In genomic region chr7:96557598-96557997, GRCh38 we compare ENCODE assay signal across 7 cellular contexts.
DNase-seq lines count a peak whose midpoint lies in the region; ATAC-seq, FAIRE-seq and TF ChIP-seq lines count a peak whose summit lies in the region.
"Not testable (repeated sequence)": the region's sequence is repeated elsewhere in the genome, so short reads cannot be mapped to it uniquely, and the experiment has no call there.

No MANE protein-coding gene starts in this region.

- not testable (repeated sequence) for ATAC-seq in GM23338, WTC11, Right ventricle myocardium inferior

- H3K18ac ChIP-seq in H9 (ENCODE audit: insufficient read length, low read depth, low read length); H1 (ENCODE audit: extremely low read depth, low read length); neuronal stem cell (ENCODE audit: low read length): not testable (repeated sequence)

- not testable (repeated sequence) for H4K8ac ChIP-seq in H9 (replicated peaks; ENCODE audit: insufficient read length, low read depth, low read length); neuronal stem cell (ENCODE audit: low read depth, low read length)
- H4K8ac ChIP-seq in H1 (ENCODE audit: extremely low read depth, insufficient read depth, low read length) = peak overlapping the region; percentile 57; the same call in 1 of the 2 replicates

- not testable (repeated sequence) for H3K4ac ChIP-seq in H9 (ENCODE audit: low read depth, low read length); H1 (replicated peaks; ENCODE audit: insufficient read length, low read depth, low read length); neuronal stem cell (ENCODE audit: low read length)

- FAIRE-seq in H1 (lab: Jason Lieb, UNC) = not testable (repeated sequence)

- H2AFZ ChIP-seq in GM23338 (peak overlapping the region; percentile 93; the same call in 1 of the 2 replicates), neuronal stem cell (ENCODE audit: low read length) (peak overlapping the region; percentile 59)
- not testable (repeated sequence) for H2AFZ ChIP-seq in H9 (ENCODE audit: low read length); H1 (ENCODE audit: low read length)

- TF ChIP-seq CTCF in GM23338 (conservative IDR thresholded peaks at IDR 0.05; ENCODE audit: low read depth in 2 of 2); H9 (conservative IDR thresholded peaks at IDR 0.05); WTC11 (IDR thresholded peaks at IDR 0.05); H1 (IDR thresholded peaks at IDR 0.05; ENCODE audit: control extremely low read depth in 1 of 3, insufficient read depth in 1 of 3, low read depth in 1 of 3, low read length in 3 of 3): not testable (repeated sequence)

- H3K27me3 ChIP-seq in GM23338 (ENCODE audit: insufficient read depth); H9 (ENCODE audit: insufficient read depth, low read length); H1 (replicated peaks in 1 of 4; ENCODE audit: control insufficient read depth in 3 of 4, extremely low read depth in 1 of 4, insufficient read depth in 3 of 4, low read length in 3 of 4); neuronal stem cell (ENCODE audit: control insufficient read depth in 3 of 3, insufficient read depth in 3 of 3, low read depth in 1 of 3, low read length in 3 of 3): not testable (repeated sequence)

- not testable (repeated sequence) for DNase-seq in GM23338 (ENCODE audit: low spot score); neuronal stem cell (ENCODE audit: low spot score)
- DNase-seq in H9 = peak; percentile 28
- peak; percentile 55 for DNase-seq in NCI-H748 (lab: John Stamatoyannopoulos, UW; ENCODE audit: unreplicated experiment)
- peak; percentile 53 for DNase-seq in WTC11 (ENCODE audit: low spot score)
- peak in 1 of 2 experiments; percentile 55 for DNase-seq in H1 (ENCODE audit: low read depth in 1 of 2, low spot score in 2 of 2)
- DNase-seq in Right ventricle myocardium inferior (ENCODE audit: missing footprints) = peak; percentile 50

- not testable (repeated sequence) for H3K79me2 ChIP-seq in GM23338 (replicated peaks; ENCODE audit: insufficient read depth); H9 (ENCODE audit: insufficient read depth, low read length); H1 (ENCODE audit: control insufficient read depth in 1 of 2, insufficient read depth in 2 of 2, low read length in 2 of 2)

- not testable (repeated sequence) for H2BK15ac ChIP-seq in H9 (ENCODE audit: low read depth, low read length); H1 (ENCODE audit: low read length); neuronal stem cell (ENCODE audit: low read length)

- not testable (repeated sequence) for H3K36me3 ChIP-seq in GM23338 (ENCODE audit: insufficient read depth); H1 (ENCODE audit: control insufficient read depth in 2 of 4, insufficient read depth in 4 of 4, low read length in 3 of 4); neuronal stem cell (replicated peaks in 1 of 2; ENCODE audit: control insufficient read depth in 2 of 2, insufficient read depth in 2 of 2, low read length in 2 of 2)

- not testable (repeated sequence) for H3K23me2 ChIP-seq in H9 (ENCODE audit: insufficient read length, low read depth, low read length, poor library complexity, severe bottlenecking); H1 (ENCODE audit: low read depth, low read length)

- not testable (repeated sequence) for H3K4me3 Mint-ChIP-seq in GM23338, H9
- peak overlapping the region; percentile 24; the same call in 1 of the 2 replicates for H3K4me3 Mint-ChIP-seq in WTC11

- not testable (repeated sequence) for H3K4me1 Mint-ChIP-seq in GM23338, H9, WTC11

- H4K5ac ChIP-seq in H9 (ENCODE audit: insufficient read length, low read depth, low read length); H1 (ENCODE audit: insufficient read length, low read depth, low read length): not testable (repeated sequence)

- H3K9me2 ChIP-seq in GM23338 (ENCODE audit: insufficient read depth) = not testable (repeated sequence)

- H3K23ac ChIP-seq in H9 (ENCODE audit: insufficient read length, low read depth, low read length); H1 (ENCODE audit: insufficient read length); neuronal stem cell (ENCODE audit: low read depth, low read length, poor library complexity): not testable (repeated sequence)

- not testable (repeated sequence) for H3T11ph ChIP-seq in H9 (ENCODE audit: low read length)

- not testable (repeated sequence) for TF ChIP-seq EP300 in H1 (IDR thresholded peaks at IDR 0.05; ENCODE audit: borderline replicate concordance in 1 of 2, low read depth in 2 of 2, low read length in 2 of 2)

- intact Hi-C loops in Right ventricle myocardium inferior (cut with DNase I) = not testable (repeated sequence)

- H4K91ac ChIP-seq in H9 (ENCODE audit: insufficient read length, low read depth, low read length); H1 (replicated peaks; ENCODE audit: insufficient read length, low read length); neuronal stem cell (ENCODE audit: low read depth, low read length, poor library complexity): not testable (repeated sequence)

- H3K27ac ChIP-seq in GM23338 (ENCODE audit: low read depth); H9 (ENCODE audit: insufficient read length, low read depth, low read length); H1 (ENCODE audit: low read depth, low read length); neuronal stem cell (replicated peaks; ENCODE audit: low read length): not testable (repeated sequence)

- not testable (repeated sequence) for H3K4me1 ChIP-seq in GM23338 (ENCODE audit: insufficient read depth); H9 (ENCODE audit: insufficient read depth, low read length); H1 (replicated peaks in 1 of 4; ENCODE audit: control insufficient read depth in 3 of 4, insufficient read depth in 4 of 4, low read length in 3 of 4); neuronal stem cell (ENCODE audit: control insufficient read depth in 2 of 2, insufficient read depth in 1 of 2, low read depth in 1 of 2, low read length in 2 of 2)

- H4K20me1 ChIP-seq in GM23338 (replicated peaks; ENCODE audit: insufficient read depth); H9 (ENCODE audit: control insufficient read depth, insufficient read depth, insufficient read length); H1 (replicated peaks in 1 of 2; ENCODE audit: control insufficient read depth in 1 of 2, insufficient read depth in 2 of 2, low read length in 2 of 2): not testable (repeated sequence)

- H3K79me1 ChIP-seq in H9 (ENCODE audit: insufficient read depth, low read depth, low read length, poor library complexity, severe bottlenecking); H1 (ENCODE audit: low read depth, low read length); neuronal stem cell (ENCODE audit: low read depth, low read length): not testable (repeated sequence)

- not testable (repeated sequence) for TF ChIP-seq RAD21 in H1 (IDR thresholded peaks at IDR 0.05 in 1 of 2, conservative IDR thresholded peaks at IDR 0.05 in 1 of 2; ENCODE audit: low read depth in 2 of 2, low read length in 2 of 2)

- not testable (repeated sequence) for H3K9me3 Mint-ChIP-seq in GM23338, H9, WTC11

- not testable (repeated sequence) for H2AK5ac ChIP-seq in H9 (ENCODE audit: insufficient read length, low read length); H1 (ENCODE audit: low read depth, low read length); neuronal stem cell (ENCODE audit: low read depth, low read length)

- H3K4me2 ChIP-seq in GM23338; H9 (ENCODE audit: insufficient read depth, insufficient read length, low read length); H1 (ENCODE audit: insufficient read depth in 1 of 2, low read depth in 2 of 2, low read length in 2 of 2); neuronal stem cell (ENCODE audit: insufficient read depth, low read length, poor library complexity, severe bottlenecking): not testable (repeated sequence)

- H3K9ac ChIP-seq in H9 (ENCODE audit: extremely low read depth, insufficient read length, low read length); H1 (replicated peaks in 1 of 4; ENCODE audit: extremely low read depth in 1 of 4, low read depth in 3 of 4, low read length in 3 of 4); neuronal stem cell (ENCODE audit: low read depth, low read length, poor library complexity): not testable (repeated sequence)

- not testable (repeated sequence) for TF ChIP-seq POLR2A in H1 (IDR thresholded peaks at IDR 0.05; ENCODE audit: control extremely low read depth in 1 of 2, low read depth in 2 of 2, low read length in 2 of 2)

- CTCF ChIA-PET in WTC11 (lab: Charles Lee); H1 (lab: Charles Lee; ENCODE audit: partially characterized antibody): not testable (repeated sequence)

- H3K27me3 Mint-ChIP-seq in GM23338 (ENCODE audit: insufficient read depth, low read depth, poor library complexity); H9 (ENCODE audit: low read depth); WTC11 (ENCODE audit: low read depth): not testable (repeated sequence)

- H3K56ac ChIP-seq in H9 (ENCODE audit: insufficient read length, low read depth, low read length); H1 (replicated peaks; ENCODE audit: insufficient read length, low read depth, low read length): not testable (repeated sequence)

- not testable (repeated sequence) for H3K14ac ChIP-seq in H9 (ENCODE audit: insufficient read depth, low read length); H1 (ENCODE audit: insufficient read length); neuronal stem cell (ENCODE audit: low read length)

- H3K4me3 ChIP-seq in GM23338; H1 (ENCODE audit: extremely low read depth in 1 of 4, insufficient read depth in 2 of 4, low read depth in 3 of 4, low read length in 4 of 4); neuronal stem cell (ENCODE audit: low read length in 2 of 2): not testable (repeated sequence)

- not testable (repeated sequence) for H3K9me3 ChIP-seq in H9 (ENCODE audit: control insufficient read depth, low read depth, low read length); H1 (ENCODE audit: insufficient read depth in 2 of 2, low read depth in 1 of 2, low read length in 1 of 2); neuronal stem cell (replicated peaks in 1 of 2; ENCODE audit: control insufficient read depth in 2 of 2, insufficient read depth in 1 of 2, low read depth in 1 of 2, low read length in 2 of 2)

- H3K36me3 Mint-ChIP-seq in GM23338 (ENCODE audit: low read depth); H9 (ENCODE audit: insufficient read depth in 1 of 3, low read depth in 3 of 3); WTC11: not testable (repeated sequence)

- not testable (repeated sequence) for H2BK20ac ChIP-seq in H9 (ENCODE audit: low read depth, low read length, poor library complexity, severe bottlenecking); H1 (ENCODE audit: low read length)

- WGBS in H9 (ENCODE audit: extremely low coverage, insufficient read length, low lambda C conversion rate) = no CpG with 5 or more reads among the region's 13 CpGs
- WGBS in H1 (ENCODE audit: extremely low coverage in 1 of 2, insufficient coverage in 1 of 2, insufficient read length in 1 of 2, insufficient replicate concordance in 2 of 2, low coverage in 1 of 2, low lambda C conversion rate in 2 of 2, missing lambda C conversion rate in 1 of 2), 2 experiments = 68% methylated on average over 12 of the region's 13 CpGs; no CpG with 5 or more reads in 1 of the 2 experiments
- WGBS in neuronal stem cell (ENCODE audit: extremely low coverage in 2 of 2, insufficient read length in 2 of 2, insufficient replicate concordance in 1 of 2), 2 donors = no CpG with 5 or more reads among the region's 13 CpGs

- H2BK120ac ChIP-seq in H9 (ENCODE audit: low read depth, low read length, poor library complexity, severe bottlenecking); H1 (replicated peaks; ENCODE audit: low read depth, low read length); neuronal stem cell (ENCODE audit: low read depth, low read length): not testable (repeated sequence)

- H2BK12ac ChIP-seq in H9 (ENCODE audit: insufficient read length, low read depth, low read length); H1 (ENCODE audit: low read depth, low read length); neuronal stem cell (ENCODE audit: low read length): not testable (repeated sequence)

- POLR2A ChIA-PET in WTC11 (lab: Charles Lee) = not testable (repeated sequence)
- POLR2A ChIA-PET in H1 (lab: Charles Lee; ENCODE audit: partially characterized antibody) = interaction anchor here (1.7 kb wide), 1 partner anchor 31 kb away, joined by 5 read pairs; no protein-coding TSS in a partner anchor

- H3K27ac Mint-ChIP-seq in GM23338, H9, WTC11: not testable (repeated sequence)

- not testable (repeated sequence) for H3F3A ChIP-seq in GM23338 (replicated peaks; ENCODE audit: low read depth)

- H2BK5ac ChIP-seq in H9 (ENCODE audit: insufficient read length, low read length); H1 (ENCODE audit: low read depth, low read length); neuronal stem cell (ENCODE audit: low read length): not testable (repeated sequence)
